Comparison of ENCODE assay signal across 29 cellular contexts in genomic region chr17:50071692-50072091, GRCh38.
"Had no signal": no experiment of that assay in that cellular context is flagged by ENCODE, and none has a peak within 500 bp of the region (broad histone marks: within the 10 kb centered on the region; RNA-seq: fewer than 3 reads in every experiment).

No MANE protein-coding gene starts in this region.

- H3K4me1 Mint-ChIP-seq: activated CD4-positive, alpha-beta T cell treated with anti-CD3 and anti-CD28 coated beads, Interleukin-2, amount 10 ng/mL, durations not matched to agents 24 days and 14 days; activated naive CD8-positive, alpha-beta T cell treated with anti-CD3 and anti-CD28 coated beads for 36 hours; brain had no signal

- H3K9me3 Mint-ChIP-seq: activated CD4-positive, alpha-beta T cell treated with anti-CD3 and anti-CD28 coated beads, Interleukin-2, amount 10 ng/mL, durations not matched to agents 24 days and 14 days; activated naive CD8-positive, alpha-beta T cell treated with anti-CD3 and anti-CD28 coated beads for 36 hours; nephron had no signal

- H3K4me3 Mint-ChIP-seq: activated CD4-positive, alpha-beta memory T cell treated with anti-CD3 and anti-CD28 coated beads for 36 hours; activated CD4-positive, alpha-beta T cell treated with anti-CD3 and anti-CD28 coated beads, Interleukin-2, amount 10 ng/mL, durations not matched to agents 24 days and 14 days; activated naive CD4-positive, alpha-beta T cell treated with anti-CD3 and anti-CD28 coated beads for 36 hours; activated naive CD8-positive, alpha-beta T cell treated with anti-CD3 and anti-CD28 coated beads for 36 hours; activated T-helper 1 cell treated with anti-CD3 and anti-CD28 coated beads, Interleukin-12 subunit alpha, Interleukin-12 subunit beta, Interleukin-2, Interleukin-4 antibody, amounts not matched to agents 30 ng/mL and 10 ng/mL and 1 ng/mL, durations not matched to agents 14 hours and 24 hours and 36 hours; brain; nephron had no signal

- DNase-seq: activated CD4-positive, alpha-beta memory T cell treated with anti-CD3 and anti-CD28 coated beads for 36 hours; activated CD4-positive, alpha-beta T cell treated with anti-CD3 and anti-CD28 coated beads, Interleukin-2, amount 10 ng/mL, durations not matched to agents 24 days and 14 days; activated CD4-positive, CD25-positive, alpha-beta regulatory T cell treated with anti-CD3 and anti-CD28 coated beads, Interleukin-2, amount 50 U/mL, for 72 hours; activated CD8-positive, alpha-beta memory T cell treated with anti-CD3 and anti-CD28 coated beads, Interleukin-2, amount 50 U/mL, for 4 hours; activated effector memory CD4-positive, alpha-beta T cell treated with anti-CD3 and anti-CD28 coated beads, Interleukin-2, amount 50 U/mL, for 16 hours; activated naive CD4-positive, alpha-beta T cell treated with anti-CD3 and anti-CD28 coated beads for 36 hours; activated naive CD8-positive, alpha-beta T cell treated with anti-CD3 and anti-CD28 coated beads for 36 hours; activated T-cell treated with anti-CD3 and anti-CD28 coated beads, Interleukin-2, amount 50 U/mL, for 1 hour; adrenal gland; foreskin melanocyte; heart right ventricle; kidney glomerular epithelial cell; left lung; ovary; stimulated activated CD4-positive, alpha-beta T cell treated with anti-CD3 and anti-CD28 coated beads, Interleukin-12 subunit alpha, Interleukin-12 subunit beta, amount 100 ng/mL, for 4 hours; stimulated activated CD4-positive, alpha-beta T cell treated with anti-CD3 and anti-CD28 coated beads, Interleukin-4, amount 100 ng/mL, for 1 hour; stimulated activated naive CD8-positive, alpha-beta T cell treated with anti-CD3 and anti-CD28 coated beads, Interleukin-15, Interleukin-2, amounts not matched to agents 100 U/mL and 50 U/mL, for 24 hours; T-helper 2 cell; testis; transverse colon had no signal

- H3K27me3 Mint-ChIP-seq: activated CD4-positive, alpha-beta memory T cell treated with anti-CD3 and anti-CD28 coated beads for 36 hours; activated CD4-positive, alpha-beta T cell treated with anti-CD3 and anti-CD28 coated beads, Interleukin-2, amount 10 ng/mL, durations not matched to agents 24 days and 14 days; activated naive CD8-positive, alpha-beta T cell treated with anti-CD3 and anti-CD28 coated beads for 36 hours had no signal

- ATAC-seq: heart right ventricle; left lung; sciatic nerve; stimulated activated naive CD8-positive, alpha-beta T cell treated with anti-CD3 and anti-CD28 coated beads, Interleukin-15, Interleukin-2, amounts not matched to agents 100 U/mL and 50 U/mL, for 24 hours had no signal

- H3K4me3 ChIP-seq: adrenal gland, ascending aorta, esophagus muscularis mucosa, heart right ventricle, left lung, lung, ovary, skin epidermis, testis, transverse colon had no signal

- H3K27ac Mint-ChIP-seq: activated CD4-positive, alpha-beta memory T cell treated with anti-CD3 and anti-CD28 coated beads for 36 hours; activated CD4-positive, alpha-beta T cell treated with anti-CD3 and anti-CD28 coated beads, Interleukin-2, amount 10 ng/mL, durations not matched to agents 24 days and 14 days; activated naive CD4-positive, alpha-beta T cell treated with anti-CD3 and anti-CD28 coated beads for 36 hours; activated naive CD8-positive, alpha-beta T cell treated with anti-CD3 and anti-CD28 coated beads for 36 hours; activated T-helper 1 cell treated with anti-CD3 and anti-CD28 coated beads, Interleukin-12 subunit alpha, Interleukin-12 subunit beta, Interleukin-2, Interleukin-4 antibody, amounts not matched to agents 30 ng/mL and 10 ng/mL and 1 ng/mL, durations not matched to agents 14 hours and 24 hours and 36 hours; brain; nephron; progenitor cell of endocrine pancreas had no signal
